Comparison of ENCODE assay signal across 18 cellular contexts in the genomic region with DNA sequence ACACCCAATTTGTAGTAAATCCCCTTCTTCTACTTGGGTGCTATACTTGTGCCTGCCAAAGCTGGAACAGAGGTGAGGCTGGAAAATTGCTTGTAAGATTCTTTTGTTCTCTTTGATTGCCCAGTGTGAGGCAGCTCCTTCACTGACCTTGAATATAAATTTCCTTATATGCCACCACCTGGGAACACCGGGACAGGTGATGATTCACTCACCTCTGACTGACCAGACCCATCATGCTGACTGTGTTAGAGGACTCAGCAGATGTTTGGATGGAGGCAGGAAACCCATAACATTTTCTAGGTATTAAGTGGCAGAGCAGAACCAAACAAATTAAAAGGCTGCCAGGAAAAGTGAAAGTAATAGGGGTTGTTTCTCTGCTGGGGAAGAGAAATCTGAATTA.
A peak's percentile ranks its signal among the peaks of the same experiment; 100 is the strongest.
DNase-seq lines count a peak whose midpoint lies in the region; ATAC-seq, FAIRE-seq and TF ChIP-seq lines count a peak whose summit lies in the region.
"Had no signal": no experiment of that assay in that cellular context is flagged by ENCODE, and none has a peak within 500 bp of the region (broad histone marks: within the 10 kb centered on the region; RNA-seq: fewer than 3 reads in every experiment).

No MANE protein-coding gene starts in this region.

- TF ChIP-seq CTCF in bronchial epithelial cell (IDR thresholded peaks at IDR 0.05; ENCODE audit: insufficient read depth, low read length, severe bottlenecking): no peak
- TF ChIP-seq CTCF in kidney epithelial cell (IDR thresholded peaks at IDR 0.05; ENCODE audit: insufficient read depth, low read length, poor library complexity, severe bottlenecking): no peak

- no peak overlapping the region for H3K4me3 ChIP-seq in bronchial epithelial cell (ENCODE audit: low read depth, low read length)
- H3K4me3 ChIP-seq in kidney epithelial cell (ENCODE audit: low read depth, low read length): no peak overlapping the region

- peak; percentile 85 for DNase-seq in DMS53 (lab: John Stamatoyannopoulos, UW)
- peak; percentile 17 for DNase-seq in HT1080 (ENCODE audit: low read depth)
- DNase-seq in bronchial epithelial cell (ENCODE audit: low read depth): peak; percentile 35
- peak; percentile 12 for DNase-seq in kidney epithelial cell (ENCODE audit: low read depth)
- DNase-seq in H4 (ENCODE audit: low spot score): no peak
- DNase-seq: BE2C; CD8-positive, alpha-beta T cell; DMS 273 treated with DMSO at 0.1 percent for 48 hours; EL; H9; IMR-90; Kasumi-1; NCI-H1436 treated with DMSO at 0.1 percent for 48 hours; NCI-H2107; NCI-H510A treated with DMSO at 0.1 percent for 48 hours; T-cell had no signal

- no peak for FAIRE-seq in bronchial epithelial cell (lab: Jason Lieb, UNC)

- H3K36me3 ChIP-seq in bronchial epithelial cell (ENCODE audit: control insufficient read depth, insufficient read depth, low read length) (no peaks in the 10 kb centered on the region), kidney epithelial cell (ENCODE audit: control insufficient read depth, insufficient read depth, low read length) (no peaks in the 10 kb centered on the region)
- H3K36me3 ChIP-seq: BE2C had no signal

- no peak for ATAC-seq in HG02678 (IDR thresholded peaks at IDR 0.05; ENCODE audit: unreplicated experiment)
- no peak for ATAC-seq in GM19397 (IDR thresholded peaks at IDR 0.05; ENCODE audit: unreplicated experiment)
- ATAC-seq: CD8-positive, alpha-beta T cell; T-cell had no signal

- H3K27me3 ChIP-seq in bronchial epithelial cell (ENCODE audit: control insufficient read depth, insufficient read depth, low read length) (no peaks in the 10 kb centered on the region), kidney epithelial cell (ENCODE audit: control insufficient read depth, insufficient read depth, low read length) (no peaks in the 10 kb centered on the region)
- H3K27me3 ChIP-seq: BE2C had no signal
